ENCODE assay signal across 1 cellular context in genomic region chr17:46193626-46194392, GRCh38.
TF ChIP-seq lines count a peak whose summit lies in the region.

No MANE protein-coding gene starts in this region.

TF ChIP-seq in HepG2, 621 proteins besides CTCF, POLR2A, EP300 and RAD21 (continued from another document and continues in another):
- no peak for TF ChIP-seq ZBTB10 (CRISPR knock-in tag; IDR thresholded peaks at IDR 0.05; ENCODE audit: borderline replicate concordance)
- peak; percentile 84 for TF ChIP-seq ZSCAN21 (CRISPR knock-in tag; IDR thresholded peaks at IDR 0.05; ENCODE audit: borderline replicate concordance)
- 0 out of 2 replicates have a peak, but pooled peaks have one; percentile 64 for TF ChIP-seq ZNF552 (CRISPR knock-in tag; IDR thresholded peaks at IDR 0.05; ENCODE audit: borderline replicate concordance)
- TF ChIP-seq KLF9 (CRISPR knock-in tag; IDR thresholded peaks at IDR 0.05; ENCODE audit: low read depth): no peak; the same call in 1 of the 2 replicates
- TF ChIP-seq DNMT1 (CRISPR knock-in tag; IDR thresholded peaks at IDR 0.05): peak; percentile 67; the same call in 1 of the 2 replicates
- peak; percentile 43; the same call in 1 of the 2 replicates for TF ChIP-seq ZNF777 (CRISPR knock-in tag; IDR thresholded peaks at IDR 0.05)
- TF ChIP-seq ZNF605 (CRISPR knock-in tag; IDR thresholded peaks at IDR 0.05): peak; percentile 20; the same call in 1 of the 2 replicates
- no peak for TF ChIP-seq SMARCE1 (IDR thresholded peaks at IDR 0.05; ENCODE audit: borderline replicate concordance)
- TF ChIP-seq, protein P1, sequence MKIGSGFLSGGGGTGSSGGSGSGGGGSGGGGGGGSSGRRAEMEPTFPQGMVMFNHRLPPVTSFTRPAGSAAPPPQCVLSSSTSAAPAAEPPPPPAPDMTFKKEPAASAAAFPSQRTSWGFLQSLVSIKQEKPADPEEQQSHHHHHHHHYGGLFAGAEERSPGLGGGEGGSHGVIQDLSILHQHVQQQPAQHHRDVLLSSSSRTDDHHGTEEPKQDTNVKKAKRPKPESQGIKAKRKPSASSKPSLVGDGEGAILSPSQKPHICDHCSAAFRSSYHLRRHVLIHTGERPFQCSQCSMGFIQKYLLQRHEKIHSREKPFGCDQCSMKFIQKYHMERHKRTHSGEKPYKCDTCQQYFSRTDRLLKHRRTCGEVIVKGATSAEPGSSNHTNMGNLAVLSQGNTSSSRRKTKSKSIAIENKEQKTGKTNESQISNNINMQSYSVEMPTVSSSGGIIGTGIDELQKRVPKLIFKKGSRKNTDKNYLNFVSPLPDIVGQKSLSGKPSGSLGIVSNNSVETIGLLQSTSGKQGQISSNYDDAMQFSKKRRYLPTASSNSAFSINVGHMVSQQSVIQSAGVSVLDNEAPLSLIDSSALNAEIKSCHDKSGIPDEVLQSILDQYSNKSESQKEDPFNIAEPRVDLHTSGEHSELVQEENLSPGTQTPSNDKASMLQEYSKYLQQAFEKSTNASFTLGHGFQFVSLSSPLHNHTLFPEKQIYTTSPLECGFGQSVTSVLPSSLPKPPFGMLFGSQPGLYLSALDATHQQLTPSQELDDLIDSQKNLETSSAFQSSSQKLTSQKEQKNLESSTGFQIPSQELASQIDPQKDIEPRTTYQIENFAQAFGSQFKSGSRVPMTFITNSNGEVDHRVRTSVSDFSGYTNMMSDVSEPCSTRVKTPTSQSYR (CRISPR knock-in tag; IDR thresholded peaks at IDR 0.05; ENCODE audit: borderline replicate concordance): no peak; the same call in 1 of the 2 replicates
- TF ChIP-seq ZMYM4 (CRISPR knock-in tag; IDR thresholded peaks at IDR 0.05): peak; percentile 66
- TF ChIP-seq CAMTA2 (CRISPR knock-in tag; IDR thresholded peaks at IDR 0.05; ENCODE audit: borderline replicate concordance): no peak
- TF ChIP-seq ZBTB7A (CRISPR knock-in tag; IDR thresholded peaks at IDR 0.05): no peak
- no peak for TF ChIP-seq PHB2 (IDR thresholded peaks at IDR 0.05; ENCODE audit: partially characterized antibody)
- peak; percentile 74; the same call in 1 of the 2 replicates for TF ChIP-seq ZNF839 (CRISPR knock-in tag; IDR thresholded peaks at IDR 0.05; ENCODE audit: borderline replicate concordance)
- TF ChIP-seq, protein P2, sequence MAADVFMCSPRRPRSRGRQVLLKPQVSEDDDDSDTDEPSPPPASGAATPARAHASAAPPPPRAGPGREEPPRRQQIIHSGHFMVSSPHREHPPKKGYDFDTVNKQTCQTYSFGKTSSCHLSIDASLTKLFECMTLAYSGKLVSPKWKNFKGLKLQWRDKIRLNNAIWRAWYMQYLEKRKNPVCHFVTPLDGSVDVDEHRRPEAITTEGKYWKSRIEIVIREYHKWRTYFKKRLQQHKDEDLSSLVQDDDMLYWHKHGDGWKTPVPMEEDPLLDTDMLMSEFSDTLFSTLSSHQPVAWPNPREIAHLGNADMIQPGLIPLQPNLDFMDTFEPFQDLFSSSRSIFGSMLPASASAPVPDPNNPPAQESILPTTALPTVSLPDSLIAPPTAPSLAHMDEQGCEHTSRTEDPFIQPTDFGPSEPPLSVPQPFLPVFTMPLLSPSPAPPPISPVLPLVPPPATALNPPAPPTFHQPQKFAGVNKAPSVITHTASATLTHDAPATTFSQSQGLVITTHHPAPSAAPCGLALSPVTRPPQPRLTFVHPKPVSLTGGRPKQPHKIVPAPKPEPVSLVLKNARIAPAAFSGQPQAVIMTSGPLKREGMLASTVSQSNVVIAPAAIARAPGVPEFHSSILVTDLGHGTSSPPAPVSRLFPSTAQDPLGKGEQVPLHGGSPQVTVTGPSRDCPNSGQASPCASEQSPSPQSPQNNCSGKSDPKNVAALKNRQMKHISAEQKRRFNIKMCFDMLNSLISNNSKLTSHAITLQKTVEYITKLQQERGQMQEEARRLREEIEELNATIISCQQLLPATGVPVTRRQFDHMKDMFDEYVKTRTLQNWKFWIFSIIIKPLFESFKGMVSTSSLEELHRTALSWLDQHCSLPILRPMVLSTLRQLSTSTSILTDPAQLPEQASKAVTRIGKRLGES (CRISPR knock-in tag; IDR thresholded peaks at IDR 0.05; ENCODE audit: borderline replicate concordance): no peak
- TF ChIP-seq CENPBD1 (CRISPR knock-in tag; IDR thresholded peaks at IDR 0.05; ENCODE audit: borderline replicate concordance, low read depth): peak; percentile 72; the same call in 1 of the 2 replicates
- peak; percentile 90 for TF ChIP-seq ZNF747 (CRISPR knock-in tag; IDR thresholded peaks at IDR 0.05; ENCODE audit: borderline replicate concordance)
- TF ChIP-seq ZNF850 (CRISPR knock-in tag; conservative IDR thresholded peaks at IDR 0.05): peak; percentile 66; the same call in 1 of the 2 replicates
- TF ChIP-seq PCBP2 (optimal IDR thresholded peaks at IDR 0.05; ENCODE audit: low read depth, low read length, poor library complexity, severe bottlenecking): no peak
- TF ChIP-seq, protein P3, sequence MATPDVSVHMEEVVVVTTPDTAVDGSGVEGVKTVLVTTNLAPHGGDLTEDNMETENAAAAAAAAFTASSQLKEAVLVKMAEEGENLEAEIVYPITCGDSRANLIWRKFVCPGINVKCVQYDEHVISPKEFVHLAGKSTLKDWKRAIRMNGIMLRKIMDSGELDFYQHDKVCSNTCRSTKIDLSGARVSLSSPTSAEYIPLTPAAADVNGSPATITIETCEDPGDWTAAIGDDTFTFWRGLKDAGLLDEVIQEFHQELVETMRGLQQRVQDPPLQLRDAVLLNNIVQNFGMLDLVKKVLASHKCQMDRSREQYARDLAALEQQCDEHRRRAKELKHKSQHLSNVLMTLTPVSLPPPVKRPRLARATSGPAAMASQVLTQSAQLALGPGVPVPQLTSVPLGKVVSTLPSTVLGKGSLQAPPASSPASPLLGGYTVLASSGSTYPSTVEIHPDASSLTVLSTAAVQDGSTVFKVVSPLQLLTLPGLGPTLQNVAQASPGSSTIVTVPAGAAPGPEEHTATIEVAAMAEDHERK (CRISPR knock-in tag; IDR thresholded peaks at IDR 0.05; ENCODE audit: low read depth): no peak; the same call in 1 of the 2 replicates
- TF ChIP-seq RARG (CRISPR knock-in tag; IDR thresholded peaks at IDR 0.05; ENCODE audit: low read depth): 0 out of 2 replicates have a peak, but pooled peaks have one; percentile 58
- no peak; the same call in 1 of the 2 replicates for TF ChIP-seq ZNF260 (CRISPR knock-in tag; IDR thresholded peaks at IDR 0.05; ENCODE audit: borderline replicate concordance, low read depth)
- TF ChIP-seq KDM4B (CRISPR knock-in tag; IDR thresholded peaks at IDR 0.05): no peak; the same call in 1 of the 2 replicates
- peak; percentile 67; the same call in 1 of the 2 replicates for TF ChIP-seq REXO4 (CRISPR knock-in tag; IDR thresholded peaks at IDR 0.05; ENCODE audit: borderline replicate concordance)
- no peak for TF ChIP-seq ZSCAN22 (CRISPR knock-in tag; IDR thresholded peaks at IDR 0.05)
- peak; percentile 38; the same call in 1 of the 2 replicates for TF ChIP-seq GZF1 (CRISPR knock-in tag; IDR thresholded peaks at IDR 0.05)
- peak; percentile 19; the same call in 1 of the 2 replicates for TF ChIP-seq MTA3 (CRISPR knock-in tag; IDR thresholded peaks at IDR 0.05)
- no peak for TF ChIP-seq IKZF1 (IDR thresholded peaks at IDR 0.05)
- TF ChIP-seq CREB1 (IDR thresholded peaks at IDR 0.05): peak; percentile 74
- peak; percentile 78 for TF ChIP-seq CREB1 (CRISPR knock-in tag; IDR thresholded peaks at IDR 0.05)
- no peak for TF ChIP-seq ZNF17 (CRISPR knock-in tag; IDR thresholded peaks at IDR 0.05)
- TF ChIP-seq ZMYM2 (CRISPR knock-in tag; IDR thresholded peaks at IDR 0.05): no peak
- TF ChIP-seq, protein P4, sequence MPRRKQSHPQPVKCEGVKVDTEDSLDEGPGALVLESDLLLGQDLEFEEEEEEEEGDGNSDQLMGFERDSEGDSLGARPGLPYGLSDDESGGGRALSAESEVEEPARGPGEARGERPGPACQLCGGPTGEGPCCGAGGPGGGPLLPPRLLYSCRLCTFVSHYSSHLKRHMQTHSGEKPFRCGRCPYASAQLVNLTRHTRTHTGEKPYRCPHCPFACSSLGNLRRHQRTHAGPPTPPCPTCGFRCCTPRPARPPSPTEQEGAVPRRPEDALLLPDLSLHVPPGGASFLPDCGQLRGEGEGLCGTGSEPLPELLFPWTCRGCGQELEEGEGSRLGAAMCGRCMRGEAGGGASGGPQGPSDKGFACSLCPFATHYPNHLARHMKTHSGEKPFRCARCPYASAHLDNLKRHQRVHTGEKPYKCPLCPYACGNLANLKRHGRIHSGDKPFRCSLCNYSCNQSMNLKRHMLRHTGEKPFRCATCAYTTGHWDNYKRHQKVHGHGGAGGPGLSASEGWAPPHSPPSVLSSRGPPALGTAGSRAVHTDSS (CRISPR knock-in tag; conservative IDR thresholded peaks at IDR 0.05): 0 out of 2 replicates have a peak, but pooled peaks have one; percentile 49
- TF ChIP-seq, protein P5, sequence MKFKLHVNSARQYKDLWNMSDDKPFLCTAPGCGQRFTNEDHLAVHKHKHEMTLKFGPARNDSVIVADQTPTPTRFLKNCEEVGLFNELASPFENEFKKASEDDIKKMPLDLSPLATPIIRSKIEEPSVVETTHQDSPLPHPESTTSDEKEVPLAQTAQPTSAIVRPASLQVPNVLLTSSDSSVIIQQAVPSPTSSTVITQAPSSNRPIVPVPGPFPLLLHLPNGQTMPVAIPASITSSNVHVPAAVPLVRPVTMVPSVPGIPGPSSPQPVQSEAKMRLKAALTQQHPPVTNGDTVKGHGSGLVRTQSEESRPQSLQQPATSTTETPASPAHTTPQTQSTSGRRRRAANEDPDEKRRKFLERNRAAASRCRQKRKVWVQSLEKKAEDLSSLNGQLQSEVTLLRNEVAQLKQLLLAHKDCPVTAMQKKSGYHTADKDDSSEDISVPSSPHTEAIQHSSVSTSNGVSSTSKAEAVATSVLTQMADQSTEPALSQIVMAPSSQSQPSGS (CRISPR knock-in tag; IDR thresholded peaks at IDR 0.05): peak; percentile 57; the same call in 1 of the 2 replicates
- peak; percentile 89; the same call in 1 of the 2 replicates for TF ChIP-seq ZNF350 (CRISPR knock-in tag; IDR thresholded peaks at IDR 0.05; ENCODE audit: borderline replicate concordance, low read depth)
- peak; percentile 75; the same call in 1 of the 2 replicates for TF ChIP-seq ZBTB37 (CRISPR knock-in tag; IDR thresholded peaks at IDR 0.05)
- 0 out of 2 replicates have a peak, but pooled peaks have one; percentile 46 for TF ChIP-seq ZSCAN25 (CRISPR knock-in tag; IDR thresholded peaks at IDR 0.05)
- TF ChIP-seq HMGA1 (CRISPR knock-in tag; conservative IDR thresholded peaks at IDR 0.05): no peak
- TF ChIP-seq SMARCC2 (IDR thresholded peaks at IDR 0.05): 0 out of 2 replicates have a peak, but pooled peaks have one; percentile 29
- TF ChIP-seq ZNF280D (CRISPR knock-in tag; IDR thresholded peaks at IDR 0.05): peak; percentile 63; the same call in 1 of the 2 replicates
- 0 out of 2 replicates have a peak, but pooled peaks have one; percentile 34 for TF ChIP-seq ZNF879 (CRISPR knock-in tag; IDR thresholded peaks at IDR 0.05)
